ENCODE assay signal across 1 cellular context in the genomic region with DNA sequence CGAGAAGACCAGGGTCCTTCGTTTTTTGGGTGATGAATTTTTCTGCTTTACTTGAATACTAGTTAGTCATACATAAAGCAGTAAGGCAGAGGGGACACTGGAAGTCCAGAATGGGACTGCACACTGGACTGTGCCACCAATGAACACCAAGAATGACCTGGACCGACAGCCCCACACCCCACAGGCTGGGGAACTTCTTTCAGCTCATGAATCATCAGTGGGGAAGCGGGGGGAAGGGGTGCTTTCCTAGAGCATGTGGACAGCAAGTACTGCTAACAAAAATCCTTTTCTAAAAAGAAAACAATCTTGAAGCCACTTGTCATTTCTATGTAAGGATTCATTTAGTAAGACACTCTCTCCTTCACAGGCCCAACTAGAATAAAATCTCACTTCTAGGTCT.
A peak's percentile ranks its signal among the peaks of the same experiment; 100 is the strongest.
TF ChIP-seq lines count a peak whose summit lies in the region.

No MANE protein-coding gene starts in this region.

TF ChIP-seq in endothelial cell of umbilical vein, 7 proteins besides CTCF, POLR2A, EP300 and RAD21:
- TF ChIP-seq FOS (IDR thresholded peaks at IDR 0.05; ENCODE audit: borderline replicate concordance, insufficient read depth, low read length) (peak; percentile 61), GATA2 (IDR thresholded peaks at IDR 0.05; ENCODE audit: insufficient read depth, insufficient read length, low read depth, low read length) (no peak), JUN (IDR thresholded peaks at IDR 0.05; ENCODE audit: borderline replicate concordance, insufficient read depth, insufficient read length, low read depth) (no peak), POLR2AphosphoS5 (IDR thresholded peaks at IDR 0.05; ENCODE audit: insufficient read depth, low read depth, low read length) (no peak), EZH2 (IDR thresholded peaks at IDR 0.05; ENCODE audit: borderline replicate concordance, low read depth, low read length, severe bottlenecking) (no peak), MYC (IDR thresholded peaks at IDR 0.05; ENCODE audit: low read depth, low read length) (no peak)
- TF ChIP-seq, protein P1, sequence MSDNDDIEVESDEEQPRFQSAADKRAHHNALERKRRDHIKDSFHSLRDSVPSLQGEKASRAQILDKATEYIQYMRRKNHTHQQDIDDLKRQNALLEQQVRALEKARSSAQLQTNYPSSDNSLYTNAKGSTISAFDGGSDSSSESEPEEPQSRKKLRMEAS (IDR thresholded peaks at IDR 0.05; ENCODE audit: insufficient read depth, insufficient read length), result no peak
